In the genomic region with DNA sequence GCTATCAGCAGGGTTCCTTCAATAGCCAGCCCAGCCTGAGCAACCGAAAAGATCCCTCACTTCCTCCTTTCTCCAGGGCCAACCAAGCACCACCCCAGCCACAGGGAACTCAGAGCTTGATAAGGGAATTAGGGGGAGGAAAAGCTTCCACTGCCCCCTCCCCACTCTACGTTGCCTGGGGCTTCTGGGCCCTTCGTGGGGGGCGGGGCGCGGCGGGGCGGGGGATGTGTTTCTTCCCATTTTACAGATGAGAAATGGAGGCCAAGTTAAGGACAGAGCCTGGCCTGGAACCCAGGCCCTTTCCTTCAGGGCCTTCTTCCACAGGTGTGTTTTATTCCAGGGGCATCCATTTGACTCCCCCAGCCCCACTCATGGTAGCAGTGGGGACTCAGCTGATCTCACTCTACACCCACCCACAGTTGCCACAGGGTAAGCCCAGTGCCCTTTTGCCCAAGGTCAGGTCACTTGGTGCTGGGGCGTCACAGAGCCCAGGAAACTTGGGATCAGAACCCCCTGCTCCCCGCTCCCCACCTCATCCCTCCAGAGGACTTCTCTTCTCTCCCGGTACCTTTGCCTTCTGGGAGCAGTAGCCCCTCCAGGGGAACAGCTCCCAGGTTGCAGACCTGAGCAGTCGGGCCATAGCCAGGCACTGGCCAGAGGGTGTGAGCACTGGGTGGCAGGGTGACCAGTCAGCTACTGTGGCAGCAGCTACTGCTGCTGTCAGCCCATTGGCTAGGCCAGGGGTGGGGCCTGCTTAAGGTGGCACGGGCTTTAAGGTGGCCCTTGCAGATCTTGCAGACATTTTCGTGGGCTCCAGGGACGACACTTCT, we compare ENCODE assay signal across 8 cellular contexts. TPM values are rescaled to one million over a fixed set of nuclear protein-coding genes. Genes with fewer than 3 reads are reported as not detected.
DNase-seq lines count a peak whose midpoint lies in the region; ATAC-seq and TF ChIP-seq lines count a peak whose summit lies in the region.

A gene (minus strand): TSS at position 700 of the 830 bp plus-strand sequence. CDS start 60 bp downstream, at position 640.

- H3K27ac ChIP-seq in gastroesophageal sphincter, result peak within 1 kb of the TSS in 3 of 4 donors; percentile 39 to 77 (median 70)

- WGBS in gastroesophageal sphincter (ENCODE audit: low coverage in 1 of 2), 2 donors, result 38 to 57% methylated on average over 2 to 3 of the region's 15 CpGs

- DNase-seq in Ammon's horn (ENCODE audit: low spot score) (peak; percentile 97), HT-29 (ENCODE audit: low spot score) (peak; percentile 60), neural crest cell (ENCODE audit: low read depth, low spot score) (no peak), KG1 (lab: John Stamatoyannopoulos, UW) (no peak), NCI-H446 treated with DMSO at 0.1 percent for 48 hours (lab: John Stamatoyannopoulos, UW) (no peak)
- no peak for DNase-seq in activated CD4-positive, alpha-beta memory T cell treated with anti-CD3 and anti-CD28 coated beads, Interleukin-2, amount 10 ng/mL, durations not matched to agents 7 days and 5 days
- DNase-seq in activated effector memory CD4-positive, alpha-beta T cell treated with Interleukin-2 at 50 U/mL for 16 hours, result no peak

- H3K4me1 Mint-ChIP-seq in activated CD4-positive, alpha-beta memory T cell treated with anti-CD3 and anti-CD28 coated beads, Interleukin-2, amount 10 ng/mL, durations not matched to agents 7 days and 5 days, result peaks cover 10% of the 10 kb centered on the region
- H3K4me1 Mint-ChIP-seq in neural crest cell, result peaks cover 13% of the 10 kb centered on the region

- H3K36me3 Mint-ChIP-seq in activated CD4-positive, alpha-beta memory T cell treated with anti-CD3 and anti-CD28 coated beads, Interleukin-2, amount 10 ng/mL, durations not matched to agents 7 days and 5 days (ENCODE audit: low read depth), result no peaks in the 10 kb centered on the region
- no peaks in the 10 kb centered on the region for H3K36me3 Mint-ChIP-seq in neural crest cell (ENCODE audit: low read depth)

- H3K36me3 ChIP-seq in gastroesophageal sphincter, result peaks cover 0 to 10% of the 10 kb centered on the region in 2 donors

- no peak for TF ChIP-seq EP300 in gastroesophageal sphincter (IDR thresholded peaks at IDR 0.05)

- peak; percentile 98 for ATAC-seq in gastroesophageal sphincter

- peak within 1 kb of the TSS; percentile 50 for H3K4me3 Mint-ChIP-seq in activated CD4-positive, alpha-beta memory T cell treated with anti-CD3 and anti-CD28 coated beads, Interleukin-2, amount 10 ng/mL, durations not matched to agents 7 days and 5 days
- peak within 1 kb of the TSS; percentile 73 for H3K4me3 Mint-ChIP-seq in neural crest cell

- H3K27me3 Mint-ChIP-seq in activated CD4-positive, alpha-beta memory T cell treated with anti-CD3 and anti-CD28 coated beads, Interleukin-2, amount 10 ng/mL, durations not matched to agents 7 days and 5 days, result no peaks in the 10 kb centered on the region
- peaks cover 2% of the 10 kb centered on the region for H3K27me3 Mint-ChIP-seq in neural crest cell (ENCODE audit: low read depth)

- peak within 1 kb of the TSS; percentile 42 to 61 for H3K4me3 ChIP-seq in gastroesophageal sphincter

- H3K9me3 ChIP-seq in gastroesophageal sphincter, result peaks cover 0 to 3% (median 0%) of the 10 kb centered on the region in 3 donors

- H3K27ac Mint-ChIP-seq in activated CD4-positive, alpha-beta memory T cell treated with anti-CD3 and anti-CD28 coated beads, Interleukin-2, amount 10 ng/mL, durations not matched to agents 7 days and 5 days, result no peak within 1 kb of the TSS
- peak within 1 kb of the TSS; percentile 92 for H3K27ac Mint-ChIP-seq in neural crest cell (ENCODE audit: unreplicated experiment)

- POLR2A ChIA-PET in activated CD4-positive, alpha-beta memory T cell treated with anti-CD3 and anti-CD28 coated beads, Interleukin-2, amount 10 ng/mL, durations not matched to agents 7 days and 5 days (lab: Charles Lee), result no interaction called here

- peak; percentile 62 to 75 for TF ChIP-seq POLR2A in gastroesophageal sphincter (IDR thresholded peaks at IDR 0.05)

- H3K4me1 ChIP-seq in gastroesophageal sphincter, result peaks cover 0 to 44% (median 11%) of the 10 kb centered on the region in 3 donors

- TF ChIP-seq CTCF in gastroesophageal sphincter (IDR thresholded peaks at IDR 0.05) (no peak), neural crest cell (conservative IDR thresholded peaks at IDR 0.05) (no peak)

- no peaks in the 10 kb centered on the region for H3K27me3 ChIP-seq in gastroesophageal sphincter

- CTCF ChIA-PET in activated CD4-positive, alpha-beta memory T cell treated with anti-CD3 and anti-CD28 coated beads, Interleukin-2, amount 10 ng/mL, durations not matched to agents 7 days and 5 days (lab: Charles Lee), result interaction anchor here (1.3 kb wide), 1 partner anchor 254 kb away, joined by 3 read pairs; no protein-coding TSS in a partner anchor

- peaks cover 3% of the 10 kb centered on the region for H3K9me3 Mint-ChIP-seq in activated CD4-positive, alpha-beta memory T cell treated with anti-CD3 and anti-CD28 coated beads, Interleukin-2, amount 10 ng/mL, durations not matched to agents 7 days and 5 days
- H3K9me3 Mint-ChIP-seq in neural crest cell, result peaks cover 3% of the 10 kb centered on the region

RNA-seq across cellular contexts. Expression of the gene that starts here (rescaled TPM):
- 0.08 and 1.4 TPM in 2 replicates for total RNA-seq in HT-29 (2014; rRNA removed; shearing (Covaris generic))
- total RNA-seq in activated CD4-positive, alpha-beta memory T cell treated with anti-CD3 and anti-CD28 coated beads, Interleukin-2, amount 10 ng/mL, durations not matched to agents 7 days and 5 days, result under 1 TPM; 0.18 to 0.28 TPM
- 10 to 100 TPM in 2 of 4 donors, 1 to 10 TPM in 2; 5.1 to 12.8 (median 8.6) TPM for total RNA-seq in gastroesophageal sphincter
- 0.56 TPM in 1 of 2 replicates, not detected in the other for total RNA-seq in neural crest cell

Comparison
In these comparisons a context has a peak if more than half of its experiments do, and no peak if none do; other contexts are left out.
1. DNase-seq: peak in Ammon's horn (single experiment) and HT-29 (single experiment); none in activated CD4-positive, alpha-beta memory T cell treated with anti-CD3 and anti-CD28 coated beads, Interleukin-2, amount 10 ng/mL, durations not matched to agents 7 days and 5 days (single experiment), neural crest cell (single experiment), KG1 (single experiment), activated effector memory CD4-positive, alpha-beta T cell treated with Interleukin-2 at 50 U/mL for 16 hours (single experiment) and NCI-H446 treated with DMSO at 0.1 percent for 48 hours (single experiment).